8 cellular contexts compared by ENCODE assay signal in the genomic region with DNA sequence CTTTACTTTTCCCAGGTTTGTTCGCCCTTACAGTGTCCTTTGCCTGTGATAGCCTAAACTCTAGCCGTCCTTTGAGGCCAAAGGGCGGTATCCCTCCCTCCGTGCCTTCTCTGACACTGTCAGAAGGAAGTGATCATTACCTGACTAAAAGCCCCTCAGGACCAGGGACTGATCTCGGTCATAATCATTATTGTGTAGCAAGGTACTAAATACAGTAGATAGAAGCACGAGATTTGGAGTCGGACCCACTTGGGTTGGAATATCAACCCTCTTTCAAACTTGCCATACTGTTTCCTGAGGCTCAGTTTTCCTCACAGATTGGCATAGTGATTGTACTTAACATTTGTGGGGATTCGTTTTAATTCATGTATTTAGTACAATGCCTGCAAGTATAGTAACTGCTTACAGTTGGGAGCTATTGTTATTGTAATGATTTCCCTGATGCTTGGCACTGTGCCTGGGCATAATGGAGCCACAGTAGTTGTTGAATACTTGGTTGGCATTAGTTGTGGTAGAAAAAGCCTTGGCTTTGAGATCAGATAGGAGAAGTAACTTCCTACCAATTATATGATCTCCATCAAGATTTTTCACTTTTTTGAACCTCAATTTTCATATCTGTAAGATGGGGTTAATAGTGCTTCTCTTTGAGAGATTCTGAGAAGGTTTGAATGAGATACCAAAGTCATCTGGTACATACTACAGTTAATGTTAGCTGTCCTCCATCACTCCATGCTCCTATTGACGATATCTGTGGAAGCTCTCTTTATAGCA. TPM values are rescaled to one million over a fixed set of nuclear protein-coding genes. Genes with fewer than 3 reads are reported as not detected.
DNase-seq lines count a peak whose midpoint lies in the region; ATAC-seq and TF ChIP-seq lines count a peak whose summit lies in the region.

No MANE protein-coding gene starts in this region.

- no peaks in the 10 kb centered on the region for H3K27me3 Mint-ChIP-seq in CD4-positive, alpha-beta T cell
- H3K27me3 Mint-ChIP-seq in IgD-negative memory B cell: peaks cover 3% of the 10 kb centered on the region
- H3K27me3 Mint-ChIP-seq in naive thymus-derived CD4-positive, alpha-beta T cell: peaks cover 0 to 5% (median 4%) of the 10 kb centered on the region in 5 donors

- peaks cover 5 to 15% of the 10 kb centered on the region in 2 donors for H3K4me1 ChIP-seq in naive thymus-derived CD4-positive, alpha-beta T cell (ENCODE audit: control insufficient read depth in 2 of 2, insufficient read depth in 2 of 2, low read length in 2 of 2)

- intact Hi-C loops in CD4-positive, alpha-beta T cell (cut with DNase I, micrococcal nuclease): loop anchor here in 1 of 2 experiments (2.0 to 10.0 kb wide), 5 partner anchors 44 to 886 kb away; a partner anchor contains a TSS
- intact Hi-C loops in naive thymus-derived CD4-positive, alpha-beta T cell (cut with micrococcal nuclease): loop anchor here (5.0 kb wide), 6 partner anchors 321 to 926 kb away; a partner anchor contains a TSS

- POLR2A ChIA-PET in CD4-positive, alpha-beta T cell (lab: Charles Lee): interaction anchor here (1.4 to 2.1 kb wide), 3 partner anchors 29 to 211 kb away, joined by 3 to 16 read pairs (median 10); a partner anchor contains a TSS
- POLR2A ChIA-PET in naive thymus-derived CD4-positive, alpha-beta T cell (lab: Charles Lee): interaction anchor here (0.8 kb wide), 1 partner anchor 100 kb away, joined by 3 read pairs; a partner anchor contains a TSS

- H3K27me3 ChIP-seq in CD4-positive, alpha-beta T cell (ENCODE audit: control insufficient read depth, insufficient read depth, low read length): no peaks in the 10 kb centered on the region
- H3K27me3 ChIP-seq in naive thymus-derived CD4-positive, alpha-beta T cell (ENCODE audit: control insufficient read depth in 2 of 2, insufficient read depth in 2 of 2, low read length in 2 of 2): no peaks in the 10 kb centered on the region

- no peak for DNase-seq in CD4-positive, alpha-beta T cell
- no peak for DNase-seq in caudate nucleus (lab: John Stamatoyannopoulos, UW)
- no peak for DNase-seq in naive thymus-derived CD4-positive, alpha-beta T cell
- DNase-seq in stimulated activated CD4-positive, alpha-beta T cell treated with anti-CD3 and anti-CD28 coated beads, Interleukin-2, amount 100 ng/mL, for 48 hours: no peak

- CTCF ChIA-PET in CD4-positive, alpha-beta T cell (lab: Charles Lee): interaction anchor here (1.2 to 2.8 kb wide), 4 partner anchors 38 to 618 kb away, joined by 3 to 8 read pairs (median 4); no protein-coding TSS in a partner anchor
- CTCF ChIA-PET in naive thymus-derived CD4-positive, alpha-beta T cell (lab: Charles Lee): interaction anchor here (1.3 kb wide), 1 partner anchor 55 kb away, joined by 5 read pairs; a partner anchor contains a TSS

- H3K9me3 Mint-ChIP-seq in CD4-positive, alpha-beta T cell: no peaks in the 10 kb centered on the region
- no peaks in the 10 kb centered on the region for H3K9me3 Mint-ChIP-seq in IgD-negative memory B cell
- H3K9me3 Mint-ChIP-seq in naive thymus-derived CD4-positive, alpha-beta T cell: no peaks in the 10 kb centered on the region

- H3K27ac Mint-ChIP-seq in CD4-positive, alpha-beta T cell: peak overlapping the region; percentile 94
- H3K27ac Mint-ChIP-seq in IgD-negative memory B cell: peak overlapping the region; percentile 95 to 99 (median 96)
- peak overlapping the region; percentile 93 to 98 (median 94) for H3K27ac Mint-ChIP-seq in naive thymus-derived CD4-positive, alpha-beta T cell

- H3K4me3 Mint-ChIP-seq in CD4-positive, alpha-beta T cell: peak overlapping the region; percentile 98
- peak overlapping the region; percentile 94 to 98 (median 96) for H3K4me3 Mint-ChIP-seq in IgD-negative memory B cell
- peak overlapping the region; percentile 89 to 99 (median 96) for H3K4me3 Mint-ChIP-seq in naive thymus-derived CD4-positive, alpha-beta T cell

- peak overlapping the region; percentile 70 for H3K27ac ChIP-seq in CD4-positive, alpha-beta T cell (ENCODE audit: low read depth, low read length)
- peak overlapping the region; percentile 9 for H3K27ac ChIP-seq in caudate nucleus (ENCODE audit: low read depth, low read length)
- H3K27ac ChIP-seq in naive thymus-derived CD4-positive, alpha-beta T cell (ENCODE audit: low read depth, low read length): peak overlapping the region; percentile 80

- no peak for TF ChIP-seq CTCF in CD4-positive, alpha-beta T cell (IDR thresholded peaks at IDR 0.05)

- peaks cover 24% of the 10 kb centered on the region for H3K4me1 Mint-ChIP-seq in CD4-positive, alpha-beta T cell (ENCODE audit: low read depth)
- H3K4me1 Mint-ChIP-seq in IgD-negative memory B cell: peaks cover 7 to 21% (median 18%) of the 10 kb centered on the region in 3 donors
- H3K4me1 Mint-ChIP-seq in naive thymus-derived CD4-positive, alpha-beta T cell: peaks cover 14 to 30% (median 21%) of the 10 kb centered on the region in 7 donors

- H3K36me3 ChIP-seq in naive thymus-derived CD4-positive, alpha-beta T cell (ENCODE audit: control insufficient read depth in 2 of 3, insufficient read depth in 3 of 3, low read length in 3 of 3): peaks cover 0 to 31% (median 0%) of the 10 kb centered on the region in 3 experiments

- peak overlapping the region; percentile 86 for H3K4me3 ChIP-seq in naive thymus-derived CD4-positive, alpha-beta T cell (ENCODE audit: low read length)

- H3K9me3 ChIP-seq in CD4-positive, alpha-beta T cell (ENCODE audit: control insufficient read depth, low read length): no peaks in the 10 kb centered on the region
- H3K9me3 ChIP-seq in naive thymus-derived CD4-positive, alpha-beta T cell (ENCODE audit: control insufficient read depth in 2 of 3, low read length in 3 of 3): no peaks in the 10 kb centered on the region

- peaks cover 46% of the 10 kb centered on the region for H3K36me3 Mint-ChIP-seq in CD4-positive, alpha-beta T cell (ENCODE audit: low read depth)
- H3K36me3 Mint-ChIP-seq in IgD-negative memory B cell: peaks cover 3% of the 10 kb centered on the region
- H3K36me3 Mint-ChIP-seq in naive thymus-derived CD4-positive, alpha-beta T cell: peaks cover 3 to 21% (median 18%) of the 10 kb centered on the region in 5 donors

- no peak for ATAC-seq in CD4-positive, alpha-beta T cell (ENCODE audit: poor library complexity)
- ATAC-seq in naive thymus-derived CD4-positive, alpha-beta T cell: no peak
- ATAC-seq in HG03139 (IDR thresholded peaks at IDR 0.05; ENCODE audit: unreplicated experiment) (no peak), HG03097 (IDR thresholded peaks at IDR 0.05; ENCODE audit: low FRiP score, unreplicated experiment) (no peak), HG03039 (IDR thresholded peaks at IDR 0.05; ENCODE audit: unreplicated experiment) (no peak)

RNA-seq across cellular contexts. Expression of a gene that starts 0.8 kb away (rescaled TPM):
- total RNA-seq in CD4-positive, alpha-beta T cell: 10 to 100 TPM; 23.9 to 27.2 TPM
- 9.2 TPM for polyA plus RNA-seq in IgD-negative memory B cell
- 10 to 100 TPM; 33.6 to 46.4 (median 42.6) TPM for total RNA-seq in naive thymus-derived CD4-positive, alpha-beta T cell
- polyA plus RNA-seq in naive thymus-derived CD4-positive, alpha-beta T cell: 10 to 100 TPM in 1 of 2 donors, 1 to 10 TPM in 1; 6.8 to 13.0 TPM

RNA-seq across cellular contexts. Expression of a gene that starts 26.4 kb away (rescaled TPM):
- not detected for total RNA-seq in CD4-positive, alpha-beta T cell
- polyA plus RNA-seq in IgD-negative memory B cell: not detected
- under 1 TPM in 1 of 5 experiments, not detected in 4; 0.21 TPM for total RNA-seq in naive thymus-derived CD4-positive, alpha-beta T cell
- not detected for polyA plus RNA-seq in naive thymus-derived CD4-positive, alpha-beta T cell

RNA-seq across cellular contexts. Expression of a gene that starts 27.2 kb away (rescaled TPM):
- under 1 TPM; 0.31 to 0.49 TPM for total RNA-seq in CD4-positive, alpha-beta T cell
- not detected for polyA plus RNA-seq in IgD-negative memory B cell
- total RNA-seq in naive thymus-derived CD4-positive, alpha-beta T cell: 1 to 10 TPM in 2 of 5 experiments, under 1 TPM in 1, not detected in 2; 0.19 to 7.1 (median 4.0) TPM
- not detected for polyA plus RNA-seq in naive thymus-derived CD4-positive, alpha-beta T cell

RNA-seq across cellular contexts. Expression of a gene that starts 28.9 kb away (rescaled TPM):
- total RNA-seq in CD4-positive, alpha-beta T cell: under 1 TPM; 0.16 to 0.20 TPM
- polyA plus RNA-seq in IgD-negative memory B cell: not detected
- total RNA-seq in naive thymus-derived CD4-positive, alpha-beta T cell: 1 to 10 TPM in 1 of 5 experiments, under 1 TPM in 2, not detected in 2; 0.19 to 3.4 (median 0.34) TPM
- not detected for polyA plus RNA-seq in naive thymus-derived CD4-positive, alpha-beta T cell

RNA-seq across cellular contexts. Expression of a gene that starts 54.7 kb away (rescaled TPM):
- under 1 TPM; 0.47 to 0.91 TPM for total RNA-seq in CD4-positive, alpha-beta T cell
- polyA plus RNA-seq in IgD-negative memory B cell: 0.28 TPM
- under 1 TPM in 4 of 5 experiments, not detected in 1; 0.45 to 0.69 (median 0.50) TPM for total RNA-seq in naive thymus-derived CD4-positive, alpha-beta T cell
- polyA plus RNA-seq in naive thymus-derived CD4-positive, alpha-beta T cell: not detected

Comparison
In these comparisons a context has a peak if more than half of its experiments do, and no peak if none do; other contexts are left out.
1. H3K27ac ChIP-seq: peak in every context shown above with its lines; median percentile 80 in naive thymus-derived CD4-positive, alpha-beta T cell; 70 in CD4-positive, alpha-beta T cell; 9 in caudate nucleus.